In the genomic region with DNA sequence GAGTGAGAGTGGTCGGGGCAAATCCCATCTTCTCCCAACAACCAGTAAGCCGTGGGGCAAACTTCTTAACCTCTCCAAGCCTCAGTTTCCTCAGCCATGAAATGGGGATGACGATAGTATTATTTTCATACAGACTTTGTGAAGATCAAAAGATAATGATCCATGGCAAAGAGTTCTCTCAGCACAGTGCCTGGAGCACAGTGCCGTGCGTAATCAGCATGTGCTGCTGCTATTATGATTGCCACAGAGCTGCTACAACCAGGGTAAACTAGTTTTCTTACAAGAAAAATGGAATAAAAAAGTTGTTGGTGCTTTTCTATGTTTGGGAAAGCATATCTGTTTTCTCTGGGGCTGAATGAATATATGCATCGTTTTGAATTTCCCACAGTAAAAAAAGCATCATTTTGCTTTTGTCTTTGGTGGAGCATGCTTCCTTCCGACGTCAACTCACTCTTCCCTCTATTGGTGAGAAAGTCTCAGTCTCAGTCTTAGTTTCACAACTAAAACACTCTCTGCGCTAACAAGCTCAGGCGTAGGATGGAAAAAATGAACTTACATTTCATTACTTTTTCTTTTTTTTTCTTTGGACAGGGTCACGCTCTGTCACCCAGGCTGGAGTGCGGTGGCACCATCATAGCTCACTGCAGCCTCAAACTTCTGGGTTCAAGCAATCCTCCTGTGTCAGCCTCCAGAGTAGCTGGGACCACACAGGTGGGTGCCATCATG, we compare ENCODE assay signal across 8 cellular contexts. TPM values are rescaled to one million over a fixed set of nuclear protein-coding genes. Genes with fewer than 3 reads are reported as not detected.
A peak's percentile ranks its signal among the peaks of the same experiment; 100 is the strongest.
DNase-seq lines count a peak whose midpoint lies in the region; ATAC-seq and TF ChIP-seq lines count a peak whose summit lies in the region.

No MANE protein-coding gene starts in this region.

- TF ChIP-seq CTCF in SU-DHL-6 (IDR thresholded peaks at IDR 0.05; ENCODE audit: insufficient read depth, low read length, poor library complexity, severe bottlenecking) (no peak), spleen (IDR thresholded peaks at IDR 0.05 in 8 of 11, conservative IDR thresholded peaks at IDR 0.05 in 3 of 11) (peak in 3 of 11 experiments; percentile 16 to 26 (median 18)), A673 (conservative IDR thresholded peaks at IDR 0.05; ENCODE audit: low read depth, low read length) (no peak), ascending aorta (IDR thresholded peaks at IDR 0.05) (no peak)

- H3K27me3 ChIP-seq in SU-DHL-6 (ENCODE audit: low read length) (no peaks in the 10 kb centered on the region), spleen (replicated peaks in 1 of 7) (peaks cover 0 to 15% (median 0%) of the 10 kb centered on the region in 7 donors), A673 (replicated peaks; ENCODE audit: insufficient read depth, low read depth, low read length, poor library complexity) (no peaks in the 10 kb centered on the region), ascending aorta (no peaks in the 10 kb centered on the region)

- no peaks in the 10 kb centered on the region for H3K9me2 ChIP-seq in SU-DHL-6 (replicated peaks; ENCODE audit: insufficient read depth, low read length)

- 62 to 70% (median 67%) methylated on average over 12 of the region's 12 CpGs for WGBS in spleen, 5 donors

- ATAC-seq in HG02571 (IDR thresholded peaks at IDR 0.05; ENCODE audit: unreplicated experiment) (peak; percentile 48), left cardiac atrium (no peak)

- no peak for TF ChIP-seq POLR2A in spleen (IDR thresholded peaks at IDR 0.05)

- peaks cover 10% of the 10 kb centered on the region for H3F3A ChIP-seq in SU-DHL-6 (ENCODE audit: insufficient read depth)

- peak overlapping the region; percentile 33; the same call in 1 of the 2 replicates for H3K9ac ChIP-seq in SU-DHL-6 (ENCODE audit: low read length)

- CTCF ChIA-PET in activated CD4-positive, alpha-beta T cell treated with anti-CD3 and anti-CD28 coated beads, Interleukin-2, amount 10 ng/mL, durations not matched to agents 7 days and 5 days (lab: Charles Lee): interaction anchor here (0.7 to 1.2 kb wide), 9 partner anchors 9 to 352 kb away, joined by 3 to 5 read pairs (median 3); a partner anchor contains a TSS
- CTCF ChIA-PET in A673 (lab: Charles Lee): interaction anchor here (0.7 kb wide), 1 partner anchor 340 kb away, joined by 4 read pairs; no protein-coding TSS in a partner anchor

- H3K79me2 ChIP-seq in SU-DHL-6 (ENCODE audit: insufficient read depth, low read length): no peaks in the 10 kb centered on the region

- no peak for DNase-seq in activated CD4-positive, alpha-beta T cell treated with anti-CD3 and anti-CD28 coated beads, Interleukin-2, amount 10 ng/mL, durations not matched to agents 7 days and 5 days
- DNase-seq in activated CD4-positive, alpha-beta T cell treated with anti-CD3 and anti-CD28 coated beads, Interleukin-2, amount 50 U/mL, for 4 hours: no peak
- no peak for DNase-seq in spleen
- no peak for DNase-seq in left cardiac atrium
- DNase-seq in A673 (ENCODE audit: low spot score): no peak
- DNase-seq in ascending aorta (ENCODE audit: low spot score in 2 of 2): no peak

- H3K9me3 Mint-ChIP-seq in activated CD4-positive, alpha-beta T cell treated with anti-CD3 and anti-CD28 coated beads, Interleukin-2, amount 10 ng/mL, durations not matched to agents 7 days and 5 days: peaks cover 3% of the 10 kb centered on the region

- peak overlapping the region; percentile 29 for H3K4me3 ChIP-seq in SU-DHL-6 (ENCODE audit: insufficient read depth, low read length, poor library complexity, severe bottlenecking)
- H3K4me3 ChIP-seq in spleen: peak overlapping the region in 2 of 8 donors; percentile 10 to 32
- H3K4me3 ChIP-seq in A673 (ENCODE audit: low read depth, low read length, poor library complexity, severe bottlenecking): no peak overlapping the region
- no peak overlapping the region for H3K4me3 ChIP-seq in ascending aorta

- H4K20me1 ChIP-seq in SU-DHL-6 (ENCODE audit: low read depth, low read length): no peaks in the 10 kb centered on the region

- intact Hi-C loops in spleen (cut with DNase I; ENCODE audit: low total_unique reads): no loop called here
- intact Hi-C loops in left cardiac atrium (cut with DNase I): no loop called here
- intact Hi-C loops in A673 (cut with micrococcal nuclease; ENCODE audit: unreplicated experiment): no loop called here
- intact Hi-C loops in ascending aorta (cut with DNase I): no loop called here

- H3K4me3 Mint-ChIP-seq in activated CD4-positive, alpha-beta T cell treated with anti-CD3 and anti-CD28 coated beads, Interleukin-2, amount 10 ng/mL, durations not matched to agents 7 days and 5 days: peak overlapping the region; percentile 6

- peaks cover 65% of the 10 kb centered on the region for H3K4me1 Mint-ChIP-seq in activated CD4-positive, alpha-beta T cell treated with anti-CD3 and anti-CD28 coated beads, Interleukin-2, amount 10 ng/mL, durations not matched to agents 7 days and 5 days

- POLR2A ChIA-PET in activated CD4-positive, alpha-beta T cell treated with anti-CD3 and anti-CD28 coated beads, Interleukin-2, amount 10 ng/mL, durations not matched to agents 7 days and 5 days (lab: Charles Lee): interaction anchor here (0.7 to 1.8 kb wide), 2 partner anchors 12 to 37 kb away, joined by 3 to 5 read pairs; a partner anchor contains a TSS
- POLR2A ChIA-PET in A673 (lab: Charles Lee; ENCODE audit: low non-redundant PET): no interaction called here

- no TSS peak for BruUV-seq in A673 (replicated peaks; lab: Mats Ljungman, UMichigan)

- peak overlapping the region; percentile 42 for H2AFZ ChIP-seq in SU-DHL-6 (ENCODE audit: low read depth, low read length, severe bottlenecking)

- peaks cover 4% of the 10 kb centered on the region for H3K36me3 Mint-ChIP-seq in activated CD4-positive, alpha-beta T cell treated with anti-CD3 and anti-CD28 coated beads, Interleukin-2, amount 10 ng/mL, durations not matched to agents 7 days and 5 days (ENCODE audit: low read depth)

- H3K27me3 Mint-ChIP-seq in activated CD4-positive, alpha-beta T cell treated with anti-CD3 and anti-CD28 coated beads, Interleukin-2, amount 10 ng/mL, durations not matched to agents 7 days and 5 days: peaks cover 7% of the 10 kb centered on the region

- H3K9me3 ChIP-seq in SU-DHL-6 (ENCODE audit: insufficient read depth, low read length) (no peaks in the 10 kb centered on the region), spleen (no peaks in the 10 kb centered on the region), A673 (ENCODE audit: low read depth, low read length, poor library complexity, severe bottlenecking) (no peaks in the 10 kb centered on the region), ascending aorta (no peaks in the 10 kb centered on the region)

- H3K36me3 ChIP-seq in SU-DHL-6 (ENCODE audit: low read length): no peaks in the 10 kb centered on the region
- no peaks in the 10 kb centered on the region for H3K36me3 ChIP-seq in spleen
- H3K36me3 ChIP-seq in A673 (ENCODE audit: insufficient read depth, low read length, poor library complexity, severe bottlenecking): no peaks in the 10 kb centered on the region
- peaks cover 4 to 9% of the 10 kb centered on the region in 2 donors for H3K36me3 ChIP-seq in ascending aorta

- peak overlapping the region; percentile 83 for H3K27ac Mint-ChIP-seq in activated CD4-positive, alpha-beta T cell treated with anti-CD3 and anti-CD28 coated beads, Interleukin-2, amount 10 ng/mL, durations not matched to agents 7 days and 5 days

- peaks cover 13 to 100% (median 48%) of the 10 kb centered on the region in 6 donors for H3K4me1 ChIP-seq in spleen
- H3K4me1 ChIP-seq in A673 (ENCODE audit: insufficient read depth, low read length, poor library complexity, severe bottlenecking): peaks cover 7% of the 10 kb centered on the region
- peaks cover 0 to 10% of the 10 kb centered on the region in 2 donors for H3K4me1 ChIP-seq in ascending aorta

- peak overlapping the region; percentile 59 for H3K4me2 ChIP-seq in SU-DHL-6 (ENCODE audit: low read depth, low read length, poor library complexity, severe bottlenecking)

- peak overlapping the region; percentile 85 for H3K27ac ChIP-seq in SU-DHL-6 (ENCODE audit: low read depth, low read length)
- H3K27ac ChIP-seq in spleen: peak overlapping the region; percentile 53 to 88 (median 81)
- H3K27ac ChIP-seq in A673 (ENCODE audit: low read depth, low read length, poor library complexity, severe bottlenecking): no peak overlapping the region
- no peak overlapping the region for H3K27ac ChIP-seq in ascending aorta

RNA-seq across cellular contexts. Expression of a gene that starts 37.2 kb away (rescaled TPM):
- total RNA-seq in activated CD4-positive, alpha-beta T cell treated with anti-CD3 and anti-CD28 coated beads, Interleukin-2, amount 10 ng/mL, durations not matched to agents 7 days and 5 days: 1 to 10 TPM; 4.1 to 4.6 TPM
- total RNA-seq in spleen (10 to 100 TPM; 13.0 to 28.2 (median 20.3) TPM), left cardiac atrium (1 to 10 TPM; 1.4 to 1.7 TPM), A673 (2021) (3.9 and 5.1 TPM in 2 replicates), ascending aorta (not detected)
- 10 to 100 TPM; 13.5 to 26.3 (median 13.6) TPM for polyA plus RNA-seq in spleen

Comparison
In these comparisons a context has a peak if more than half of its experiments do, and no peak if none do; other contexts are left out.
1. H3K27ac ChIP-seq: peak in SU-DHL-6 (single experiment) and spleen (8 of 8); none in A673 (single experiment) and ascending aorta (0 of 2).